Comparison of ENCODE assay signal across 11 cellular contexts in genomic region chr22:21858025-21858764, GRCh38. TPM values are rescaled to one million over a fixed set of nuclear protein-coding genes. Genes with fewer than 3 reads are reported as not detected.
DNase-seq lines count a peak whose midpoint lies in the region; ATAC-seq and TF ChIP-seq lines count a peak whose summit lies in the region.
"Had no signal": no experiment of that assay in that cellular context is flagged by ENCODE, and none has a peak within 500 bp of the region (broad histone marks: within the 10 kb centered on the region; RNA-seq: fewer than 3 reads in every experiment).

No MANE protein-coding gene starts in this region.

- peak overlapping the region; percentile 4 for H3K27ac ChIP-seq in muscle layer of duodenum (ENCODE audit: low read length)

- peaks cover 0 to 3% (median 0%) of the 10 kb centered on the region in 5 experiments for H3K9me3 Mint-ChIP-seq in brain

- intact Hi-C loops in left ventricle myocardium superior (cut with micrococcal nuclease): loop anchor here (10.0 kb wide), 1 partner anchor 63 kb away; no protein-coding TSS in a partner anchor
- intact Hi-C loops in left cardiac atrium (cut with DNase I): no loop called here

- H3K4me1 ChIP-seq in muscle layer of duodenum (ENCODE audit: control insufficient read depth in 1 of 2, insufficient read depth in 2 of 2, low read length in 2 of 2): peaks cover 13 to 60% of the 10 kb centered on the region in 2 donors

- no peak for DNase-seq in left ventricle myocardium superior
- DNase-seq in left cardiac atrium: no peak
- DNase-seq in activated gamma-delta T cell treated with Interleukin-2 at 50 U/mL for 16 hours: no peak
- no peak for DNase-seq in A172 (ENCODE audit: low spot score)
- DNase-seq: activated CD4-positive, alpha-beta T cell treated with anti-CD3 and anti-CD28 coated beads for 48 hours; kidney; NCI-H1092 treated with DMSO at 0.1 percent for 48 hours had no signal

- H3K27ac Mint-ChIP-seq in brain: peak overlapping the region in 4 of 5 experiments; percentile 20 to 57 (median 42)

- H3K27me3 Mint-ChIP-seq in brain: no peaks in the 10 kb centered on the region

- ATAC-seq in left ventricle myocardium superior: peak; percentile 7
- no peak for ATAC-seq in left cardiac atrium
- ATAC-seq in GM19397 (IDR thresholded peaks at IDR 0.05; ENCODE audit: unreplicated experiment): no peak
- no peak for ATAC-seq in GM21360 (IDR thresholded peaks at IDR 0.05; ENCODE audit: unreplicated experiment)

- no peak for TF ChIP-seq CTCF in brain (conservative IDR thresholded peaks at IDR 0.05)

- H3K36me3 Mint-ChIP-seq in brain: peaks cover 31% of the 10 kb centered on the region

- peak overlapping the region in 1 of 2 donors; percentile 17 for H3K4me3 ChIP-seq in muscle layer of duodenum (ENCODE audit: low read depth in 1 of 2, low read length in 2 of 2)

- no peaks in the 10 kb centered on the region for H3K36me3 ChIP-seq in muscle layer of duodenum (ENCODE audit: control insufficient read depth in 1 of 2, insufficient read depth in 2 of 2, low read length in 2 of 2)

- peak overlapping the region in 1 of 5 experiments; percentile 17 for H3K4me3 Mint-ChIP-seq in brain

- H3K9me3 ChIP-seq in muscle layer of duodenum (ENCODE audit: control insufficient read depth in 1 of 2, low read length in 2 of 2): no peaks in the 10 kb centered on the region

- H3K4me1 Mint-ChIP-seq in brain: peaks cover 95% of the 10 kb centered on the region

- H3K27me3 ChIP-seq in muscle layer of duodenum (ENCODE audit: low read depth, low read length): no peaks in the 10 kb centered on the region

RNA-seq across cellular contexts. Expression of gene MAPK1, which starts 9.2 kb away (rescaled TPM):
- total RNA-seq in left ventricle myocardium superior (80.5 TPM), left cardiac atrium (100 to 1,000 TPM in 1 of 2 donors, 10 to 100 TPM in 1; 98.3 to 104 TPM)
- polyA plus RNA-seq in brain (ENCODE audit: insufficient read depth, low read depth, low replicate concordance): 59.2 TPM
- 40.6 and 41.2 TPM in 2 replicates for total RNA-seq in A172 (2014; rRNA removed; shearing (Covaris generic))
